ENCODE assay signal across 9 cellular contexts in genomic region chr1:86499987-86500593, GRCh38. TPM values are rescaled to one million over a fixed set of nuclear protein-coding genes. Genes with fewer than 3 reads are reported as not detected.
A peak's percentile ranks its signal among the peaks of the same experiment; 100 is the strongest.
DNase-seq lines count a peak whose midpoint lies in the region; ATAC-seq and TF ChIP-seq lines count a peak whose summit lies in the region.
"Had no signal": no experiment of that assay in that cellular context is flagged by ENCODE, and none has a peak within 500 bp of the region (broad histone marks: within the 10 kb centered on the region; RNA-seq: fewer than 3 reads in every experiment).

No MANE protein-coding gene starts in this region.

- H3K27ac Mint-ChIP-seq in naive thymus-derived CD4-positive, alpha-beta T cell = no peak overlapping the region

- no peak for TF ChIP-seq POLR2A in breast epithelium (IDR thresholded peaks at IDR 0.05)

- TF ChIP-seq CTCF in HFF-Myc (IDR thresholded peaks at IDR 0.05; ENCODE audit: low read depth, low read length, missing control alignments) (peak; percentile 56), breast epithelium (IDR thresholded peaks at IDR 0.05) (peak; percentile 68 to 80 (median 71))

- peaks cover 0 to 18% (median 10%) of the 10 kb centered on the region in 7 donors for H3K4me1 Mint-ChIP-seq in naive thymus-derived CD4-positive, alpha-beta T cell

- intact Hi-C loops in breast epithelium (cut with DNase I; ENCODE audit: low total_unique reads) = no loop called here
- intact Hi-C loops in naive thymus-derived CD4-positive, alpha-beta T cell (cut with micrococcal nuclease) = loop anchor here (1.0 to 10.0 kb wide), 9 partner anchors 205 to 827 kb away; partner anchors contain the start of genes HS2ST1 (in 2 of the 2), SELENOF (in 2 of the 2), LMO4 (in 1 of the 2) and SH3GLB1 (in 1 of the 2)

- POLR2A ChIA-PET in naive thymus-derived CD4-positive, alpha-beta T cell (lab: Charles Lee) = interaction anchor here (1.4 kb wide), 1 partner anchor 106 kb away, joined by 3 read pairs; no protein-coding TSS in a partner anchor

- peak; percentile 92 for ATAC-seq in naive thymus-derived CD4-positive, alpha-beta T cell
- ATAC-seq in HG02588 (IDR thresholded peaks at IDR 0.05; ENCODE audit: unreplicated experiment) = no peak
- no peak for ATAC-seq in HG03457 (IDR thresholded peaks at IDR 0.05; ENCODE audit: unreplicated experiment)
- ATAC-seq in HG02759 (IDR thresholded peaks at IDR 0.05; ENCODE audit: unreplicated experiment) = no peak

- peaks cover 6 to 46% (median 14%) of the 10 kb centered on the region in 5 donors for H3K27me3 Mint-ChIP-seq in naive thymus-derived CD4-positive, alpha-beta T cell

- H3K36me3 ChIP-seq in breast epithelium = no peaks in the 10 kb centered on the region
- H3K36me3 ChIP-seq in naive thymus-derived CD4-positive, alpha-beta T cell (ENCODE audit: control insufficient read depth in 2 of 3, insufficient read depth in 3 of 3, low read length in 3 of 3) = no peaks in the 10 kb centered on the region
- H3K36me3 ChIP-seq: SJSA1 had no signal

- H3K4me1 ChIP-seq in breast epithelium = peaks cover 0 to 10% of the 10 kb centered on the region in 2 donors
- peaks cover 0 to 8% of the 10 kb centered on the region in 2 donors for H3K4me1 ChIP-seq in naive thymus-derived CD4-positive, alpha-beta T cell (ENCODE audit: control insufficient read depth in 2 of 2, insufficient read depth in 2 of 2, low read length in 2 of 2)
- H3K4me1 ChIP-seq: SJSA1 had no signal

- peak overlapping the region in 1 of 2 donors; percentile 89 for H3K27ac ChIP-seq in breast epithelium
- H3K27ac ChIP-seq in naive thymus-derived CD4-positive, alpha-beta T cell (ENCODE audit: low read depth, low read length) = no peak overlapping the region
- H3K27ac ChIP-seq: SJSA1 had no signal

- H3K36me3 Mint-ChIP-seq in naive thymus-derived CD4-positive, alpha-beta T cell = no peaks in the 10 kb centered on the region

- no peaks in the 10 kb centered on the region for H3K9me3 ChIP-seq in breast epithelium
- H3K9me3 ChIP-seq in naive thymus-derived CD4-positive, alpha-beta T cell (ENCODE audit: control insufficient read depth in 2 of 3, low read length in 3 of 3) = no peaks in the 10 kb centered on the region
- H3K9me3 ChIP-seq: SJSA1 had no signal

- DNase-seq in EH (ENCODE audit: low read depth) (peak; percentile 38), HFF-Myc (ENCODE audit: extremely low read depth, low read depth) (no peak), NCI-H460 (ENCODE audit: extremely low read depth, low read depth) (peak; percentile 15), breast epithelium (ENCODE audit: low spot score in 2 of 2) (no peak)
- peak in 6 of 9 donors; percentile 55 to 76 (median 73) for DNase-seq in naive thymus-derived CD4-positive, alpha-beta T cell

- H3K4me3 ChIP-seq in HFF-Myc (replicated peaks; ENCODE audit: low read depth, low read length) (no peak overlapping the region), breast epithelium (no peak overlapping the region)
- no peak overlapping the region for H3K4me3 ChIP-seq in naive thymus-derived CD4-positive, alpha-beta T cell (ENCODE audit: low read length)
- H3K4me3 ChIP-seq: SJSA1 had no signal

- no peaks in the 10 kb centered on the region for H3K9me3 Mint-ChIP-seq in naive thymus-derived CD4-positive, alpha-beta T cell

- H3K4me3 Mint-ChIP-seq in naive thymus-derived CD4-positive, alpha-beta T cell = no peak overlapping the region

- no peaks in the 10 kb centered on the region for H3K27me3 ChIP-seq in breast epithelium
- no peaks in the 10 kb centered on the region for H3K27me3 ChIP-seq in naive thymus-derived CD4-positive, alpha-beta T cell (ENCODE audit: control insufficient read depth in 2 of 2, insufficient read depth in 2 of 2, low read length in 2 of 2)

- CTCF ChIA-PET in naive thymus-derived CD4-positive, alpha-beta T cell (lab: Charles Lee) = interaction anchor here (0.6 to 4.4 kb wide), 14 partner anchors 9 to 124 kb away, joined by 3 to 42 read pairs (median 4); no protein-coding TSS in a partner anchor

RNA-seq across cellular contexts. Expression of gene CLCA1, which starts 31.4 kb away (rescaled TPM):
- not detected in 2 replicates for total RNA-seq in NCI-H460 (2014; rRNA removed; shearing (Covaris generic))
- polyA plus RNA-seq in NCI-H460 (2014; cell fraction: nucleus; rRNA removed) = not detected in 2 replicates
- under 1 TPM in 1 of 3 donors, not detected in 2; under 0.01 TPM for total RNA-seq in breast epithelium
- not detected for total RNA-seq in naive thymus-derived CD4-positive, alpha-beta T cell
- polyA plus RNA-seq in naive thymus-derived CD4-positive, alpha-beta T cell = not detected
- total RNA-seq: SJSA1 had no signal

RNA-seq across cellular contexts. Expression of gene CLCA4, which starts 46.8 kb away (rescaled TPM):
- total RNA-seq in NCI-H460 (2014; rRNA removed; shearing (Covaris generic)) = not detected in 2 replicates
- polyA plus RNA-seq in NCI-H460 (2014; cell fraction: nucleus; rRNA removed) = not detected in 2 replicates
- 10 to 100 TPM in 1 of 3 donors, 1 to 10 TPM in 1, under 1 TPM in 1; 0.16 to 15.1 (median 2.6) TPM for total RNA-seq in breast epithelium
- total RNA-seq in naive thymus-derived CD4-positive, alpha-beta T cell = not detected
- not detected for polyA plus RNA-seq in naive thymus-derived CD4-positive, alpha-beta T cell
- total RNA-seq: SJSA1 had no signal

Comparison
In these comparisons a context has a peak if more than half of its experiments do, and no peak if none do; other contexts are left out.
1. DNase-seq: peak in EH (single experiment), NCI-H460 (single experiment) and naive thymus-derived CD4-positive, alpha-beta T cell (6 of 9); none in HFF-Myc (single experiment) and breast epithelium (0 of 2).